In genomic region chr15:76151599-76151974, GRCh38 we compare ENCODE assay signal across 13 cellular contexts.
DNase-seq lines count a peak whose midpoint lies in the region; ATAC-seq, FAIRE-seq and TF ChIP-seq lines count a peak whose summit lies in the region.
"Had no signal": no experiment of that assay in that cellular context is flagged by ENCODE, and none has a peak within 500 bp of the region (broad histone marks: within the 10 kb centered on the region; RNA-seq: fewer than 3 reads in every experiment).

No MANE protein-coding gene starts in this region.

- H3K9me3 Mint-ChIP-seq in stimulated activated naive CD8-positive, alpha-beta T cell treated with anti-CD3 and anti-CD28 coated beads, Interleukin-15, Interleukin-2, amounts not matched to agents 100 ng/mL and 50 ng/mL, for 24 hours, result no peaks in the 10 kb centered on the region
- H3K9me3 Mint-ChIP-seq in stimulated activated naive CD8-positive, alpha-beta T cell treated with anti-CD3 and anti-CD28 coated beads, Interleukin-15, amount 100 ng/mL, for 72 hours, result no peaks in the 10 kb centered on the region
- H3K9me3 Mint-ChIP-seq: CD14-positive monocyte; T-helper 1 cell treated with Interleukin-12 subunit alpha and Interleukin-12 subunit beta and Interleukin-4 antibody, amounts not matched to agents 30 μg/mL and 1 μg/mL, for 36 hours had no signal

- DNase-seq in stimulated activated naive CD8-positive, alpha-beta T cell treated with anti-CD3 and anti-CD28 coated beads, Interleukin-15, amount 100 ng/mL, for 72 hours, result no peak
- DNase-seq in ascending aorta (ENCODE audit: low spot score in 2 of 2), result no peak
- DNase-seq in keratinocyte (ENCODE audit: low read depth, low spot score), result no peak
- DNase-seq in hypothalamus (lab: John Stamatoyannopoulos, UW), result no peak
- DNase-seq in NCI-H2107 (lab: John Stamatoyannopoulos, UW), result no peak
- DNase-seq in cerebellar nuclear complex (lab: John Stamatoyannopoulos, UW), result no peak
- DNase-seq: SIG-M5 had no signal

- H3K4me1 ChIP-seq in ascending aorta (peaks cover 7 to 20% of the 10 kb centered on the region in 2 donors), keratinocyte (ENCODE audit: control insufficient read depth, extremely low read depth, insufficient read depth, low read length) (peaks cover 24% of the 10 kb centered on the region)

- peak overlapping the region; percentile 73 to 77 for H3K27ac ChIP-seq in ascending aorta
- peak overlapping the region; percentile 59 for H3K27ac ChIP-seq in keratinocyte (ENCODE audit: control insufficient read depth, insufficient read depth, low read length)

- dilution Hi-C loops in keratinocyte (cut with MboI; ENCODE audit: extremely low pct_ligation_motif_present, low sequenced_read_pairs), result no loop called here

- no peak for ATAC-seq in stimulated activated naive CD8-positive, alpha-beta T cell treated with anti-CD3 and anti-CD28 coated beads, Interleukin-15, amount 100 ng/mL, for 72 hours
- no peak for ATAC-seq in HG02938 (IDR thresholded peaks at IDR 0.05; ENCODE audit: unreplicated experiment)

- intact Hi-C loops in ascending aorta (cut with DNase I), result loop anchor here (2.0 kb wide), 1 partner anchor 25 kb away; no protein-coding TSS in a partner anchor

- H3K9me1 ChIP-seq in keratinocyte (ENCODE audit: control insufficient read depth, extremely low read depth, insufficient read depth, low read length), result peaks cover 5% of the 10 kb centered on the region

- peak overlapping the region; percentile 69 for H3K27ac Mint-ChIP-seq in stimulated activated naive CD8-positive, alpha-beta T cell treated with anti-CD3 and anti-CD28 coated beads, Interleukin-15, Interleukin-2, amounts not matched to agents 100 ng/mL and 50 ng/mL, for 24 hours
- H3K27ac Mint-ChIP-seq in stimulated activated naive CD8-positive, alpha-beta T cell treated with anti-CD3 and anti-CD28 coated beads, Interleukin-15, amount 100 ng/mL, for 72 hours, result no peak overlapping the region
- H3K27ac Mint-ChIP-seq: T-helper 1 cell treated with Interleukin-12 subunit alpha and Interleukin-12 subunit beta and Interleukin-4 antibody, amounts not matched to agents 30 μg/mL and 1 μg/mL, for 36 hours had no signal

- H2AFZ ChIP-seq in keratinocyte (ENCODE audit: control insufficient read depth, low read length), result peak overlapping the region; percentile 85

- H3K79me2 ChIP-seq in keratinocyte (ENCODE audit: control insufficient read depth, insufficient read depth, low read length), result no peaks in the 10 kb centered on the region

- peaks cover 14% of the 10 kb centered on the region for H3K27me3 Mint-ChIP-seq in stimulated activated naive CD8-positive, alpha-beta T cell treated with anti-CD3 and anti-CD28 coated beads, Interleukin-15, Interleukin-2, amounts not matched to agents 100 ng/mL and 50 ng/mL, for 24 hours
- peaks cover 24% of the 10 kb centered on the region for H3K27me3 Mint-ChIP-seq in stimulated activated naive CD8-positive, alpha-beta T cell treated with anti-CD3 and anti-CD28 coated beads, Interleukin-15, amount 100 ng/mL, for 72 hours

- peaks cover 69% of the 10 kb centered on the region for H3K4me1 Mint-ChIP-seq in stimulated activated naive CD8-positive, alpha-beta T cell treated with anti-CD3 and anti-CD28 coated beads, Interleukin-15, Interleukin-2, amounts not matched to agents 100 ng/mL and 50 ng/mL, for 24 hours (ENCODE audit: low read depth)
- H3K4me1 Mint-ChIP-seq in stimulated activated naive CD8-positive, alpha-beta T cell treated with anti-CD3 and anti-CD28 coated beads, Interleukin-15, amount 100 ng/mL, for 72 hours, result peaks cover 40% of the 10 kb centered on the region

- no peaks in the 10 kb centered on the region for H4K20me1 ChIP-seq in keratinocyte (ENCODE audit: control insufficient read depth, extremely low read depth, insufficient read depth, low read length)

- peak overlapping the region; percentile 31 for H3K9ac ChIP-seq in keratinocyte (ENCODE audit: control insufficient read depth, extremely low read depth, insufficient read depth, low read length)

- H3K4me3 Mint-ChIP-seq in stimulated activated naive CD8-positive, alpha-beta T cell treated with anti-CD3 and anti-CD28 coated beads, Interleukin-15, Interleukin-2, amounts not matched to agents 100 ng/mL and 50 ng/mL, for 24 hours, result no peak overlapping the region
- H3K4me3 Mint-ChIP-seq in stimulated activated naive CD8-positive, alpha-beta T cell treated with anti-CD3 and anti-CD28 coated beads, Interleukin-15, amount 100 ng/mL, for 72 hours, result no peak overlapping the region
- H3K4me3 Mint-ChIP-seq: T-helper 1 cell treated with Interleukin-12 subunit alpha and Interleukin-12 subunit beta and Interleukin-4 antibody, amounts not matched to agents 30 μg/mL and 1 μg/mL, for 36 hours had no signal

- H3K36me3 Mint-ChIP-seq in stimulated activated naive CD8-positive, alpha-beta T cell treated with anti-CD3 and anti-CD28 coated beads, Interleukin-15, Interleukin-2, amounts not matched to agents 100 ng/mL and 50 ng/mL, for 24 hours (ENCODE audit: low read depth), result no peaks in the 10 kb centered on the region
- H3K36me3 Mint-ChIP-seq: CD14-positive monocyte had no signal

- TF ChIP-seq CTCF in ascending aorta (IDR thresholded peaks at IDR 0.05) (no peak), keratinocyte (optimal IDR thresholded peaks at IDR 0.05 in 1 of 3, IDR thresholded peaks at IDR 0.05 in 1 of 3, conservative IDR thresholded peaks at IDR 0.05 in 1 of 3; ENCODE audit: extremely low read depth in 1 of 3, insufficient read depth in 2 of 3, low read length in 3 of 3) (no peak)

- H3K4me2 ChIP-seq in keratinocyte (ENCODE audit: control insufficient read depth, extremely low read depth, insufficient read depth, low read depth, low read length), result peak overlapping the region; percentile 44

- H3K9me3 ChIP-seq in ascending aorta (no peaks in the 10 kb centered on the region), keratinocyte (ENCODE audit: control insufficient read depth, low read depth, low read length) (no peaks in the 10 kb centered on the region)
- H3K9me3 ChIP-seq: gastroesophageal sphincter, stomach had no signal

- H3K27me3 ChIP-seq in ascending aorta (no peaks in the 10 kb centered on the region), keratinocyte (ENCODE audit: control insufficient read depth, extremely low read depth, insufficient read depth, low read length) (no peaks in the 10 kb centered on the region)

- FAIRE-seq in keratinocyte (lab: Jason Lieb, UNC), result no peak

- H3K4me3 ChIP-seq in ascending aorta, result no peak overlapping the region
- H3K4me3 ChIP-seq in keratinocyte (ENCODE audit: control insufficient read depth in 2 of 3, extremely low read depth in 1 of 3, insufficient read depth in 2 of 3, low read depth in 1 of 3, low read length in 3 of 3), result no peak overlapping the region
- H3K4me3 ChIP-seq: gastroesophageal sphincter, stomach had no signal

- no peaks in the 10 kb centered on the region for H3K36me3 ChIP-seq in ascending aorta
- no peaks in the 10 kb centered on the region for H3K36me3 ChIP-seq in keratinocyte (ENCODE audit: control insufficient read depth in 2 of 2, extremely low read depth in 1 of 2, insufficient read depth in 2 of 2, low read length in 2 of 2)
- H3K36me3 ChIP-seq: gastroesophageal sphincter, stomach had no signal
